ENCODE assay signal across 1 cellular context in genomic region chr17:39461113-39461910, GRCh38.
TF ChIP-seq lines count a peak whose summit lies in the region.

CDK12 (plus strand) TSS chr17:39461486; CDS start chr17:39462072, 586 bp downstream.

TF ChIP-seq in K562, 482 proteins besides CTCF, POLR2A, EP300 and RAD21 (continued from another document and continues in another):
- TF ChIP-seq PREB (CRISPR knock-in tag; IDR thresholded peaks at IDR 0.05) (0 out of 2 replicates have a peak, but pooled peaks have one; percentile 88), HMGXB4 (CRISPR knock-in tag; IDR thresholded peaks at IDR 0.05) (peak; percentile 33; the same call in 1 of the 2 replicates), KDM5B (IDR thresholded peaks at IDR 0.05; ENCODE audit: insufficient replicate concordance, low read depth, low read length) (peak; percentile 90), CEBPZ (IDR thresholded peaks at IDR 0.05; ENCODE audit: borderline replicate concordance, low read depth, low read length) (no peak), OTX1 (CRISPR knock-in tag; IDR thresholded peaks at IDR 0.05) (peak; percentile 94), NRF1 (conservative IDR thresholded peaks at IDR 0.05 in 1 of 2, IDR thresholded peaks at IDR 0.05 in 1 of 2) (peak; percentile 66 to 68; a peak in 2 of 4 replicates), MBD2 (IDR thresholded peaks at IDR 0.05; ENCODE audit: borderline replicate concordance, low read depth) (peak; percentile 79), SIX5 (IDR thresholded peaks at IDR 0.05; ENCODE audit: borderline replicate concordance in 1 of 2, insufficient read depth in 1 of 2, low read depth in 1 of 2, low read length in 2 of 2) (peak in 1 of 2 experiments; percentile 8; a peak in 1 of 4 replicates), FOXM1 (IDR thresholded peaks at IDR 0.05; ENCODE audit: low read depth) (peak; percentile 55), FOXM1 (CRISPR knock-in tag; IDR thresholded peaks at IDR 0.05; ENCODE audit: low read depth) (no peak), GTF2F1 (IDR thresholded peaks at IDR 0.05; ENCODE audit: low read depth, low read length) (0 out of 2 replicates have a peak, but pooled peaks have one; percentile 28), BRD4 (IDR thresholded peaks at IDR 0.05) (peak; percentile 80), ZBTB49 (CRISPR knock-in tag; IDR thresholded peaks at IDR 0.05; ENCODE audit: borderline replicate concordance) (no peak), CEBPB (tag; IDR thresholded peaks at IDR 0.05) (peak; percentile 64), LCOR (CRISPR knock-in tag; IDR thresholded peaks at IDR 0.05) (peak; percentile 71), DMBX1 (CRISPR knock-in tag; IDR thresholded peaks at IDR 0.05; ENCODE audit: borderline replicate concordance) (no peak), ZKSCAN8 (CRISPR knock-in tag; IDR thresholded peaks at IDR 0.05) (0 out of 2 replicates have a peak, but pooled peaks have one; percentile 58), RFX5 (IDR thresholded peaks at IDR 0.05; ENCODE audit: low read depth, low read length) (no peak), MXI1 (IDR thresholded peaks at IDR 0.05; ENCODE audit: low read depth, low read length) (peak; percentile 58; the same call in 1 of the 2 replicates), LEF1 (IDR thresholded peaks at IDR 0.05) (0 out of 2 replicates have a peak, but pooled peaks have one; percentile 33), MGA (IDR thresholded peaks at IDR 0.05) (peak; percentile 16; the same call in 1 of the 2 replicates), ZKSCAN3 (CRISPR knock-in tag; IDR thresholded peaks at IDR 0.05) (no peak), PML (IDR thresholded peaks at IDR 0.05; ENCODE audit: low read length) (peak; percentile 95), ZBTB17 (CRISPR knock-in tag; IDR thresholded peaks at IDR 0.05) (0 out of 2 replicates have a peak, but pooled peaks have one; percentile 27), RBM22 (IDR thresholded peaks at IDR 0.05; ENCODE audit: low read depth, low read length, poor library complexity, severe bottlenecking) (peak; percentile 55), ZNF766 (CRISPR knock-in tag; conservative IDR thresholded peaks at IDR 0.05) (peak; percentile 79), LARP7 (IDR thresholded peaks at IDR 0.05) (peak; percentile 85), HDAC2 (IDR thresholded peaks at IDR 0.05) (peak; percentile 59; the same call in 1 of the 2 replicates), FOXJ3 (CRISPR knock-in tag; IDR thresholded peaks at IDR 0.05) (no peak)
